ENCODE assay signal across 1 cellular context in genomic region chr1:52927219-52928082, GRCh38.
TF ChIP-seq lines count a peak whose summit lies in the region.

Gene SCP2, plus strand, starts transcription at chr1:52927276. Its CDS starts 121 bp downstream, at chr1:52927397.

TF ChIP-seq in H1, 55 proteins besides CTCF, POLR2A, EP300 and RAD21 (continued from another document):
- TF ChIP-seq HDAC6 (IDR thresholded peaks at IDR 0.05; ENCODE audit: low read depth, low read length), result no peak
- no peak for TF ChIP-seq SAP30 (IDR thresholded peaks at IDR 0.05; ENCODE audit: insufficient read depth, insufficient replicate concordance, low read length)
- no peak for TF ChIP-seq NANOG (IDR thresholded peaks at IDR 0.05; ENCODE audit: insufficient read depth, low read depth, low read length, poor library complexity, severe bottlenecking)
- TF ChIP-seq NRF1 (IDR thresholded peaks at IDR 0.05; ENCODE audit: low read depth, low read length), result peak; percentile 28; the same call in 1 of the 2 replicates
- no peak for TF ChIP-seq EGR1 (IDR thresholded peaks at IDR 0.05; ENCODE audit: borderline replicate concordance, low read depth, low read length)
- TF ChIP-seq CHD1 (IDR thresholded peaks at IDR 0.05; ENCODE audit: low read depth, low read length), result no peak
- no peak for TF ChIP-seq CHD7 (IDR thresholded peaks at IDR 0.05; ENCODE audit: insufficient replicate concordance, low read length)
- TF ChIP-seq SP2 (IDR thresholded peaks at IDR 0.05; ENCODE audit: low read length), result no peak
- TF ChIP-seq SUZ12 (IDR thresholded peaks at IDR 0.05; ENCODE audit: low read length), result peak; percentile 84
- no peak for TF ChIP-seq TAF7 (optimal IDR thresholded peaks at IDR 0.05; ENCODE audit: borderline replicate concordance, low read depth, low read length)
- TF ChIP-seq KDM4A (IDR thresholded peaks at IDR 0.05; ENCODE audit: low read depth, low read length, severe bottlenecking), result peak; percentile 77
TF ChIP-seq in H1: peak in this region for 8.
